In genomic region chr5:119322312-119322947, GRCh38 we compare ENCODE assay signal across 12 cellular contexts. TPM values are rescaled to one million over a fixed set of nuclear protein-coding genes. Genes with fewer than 3 reads are reported as not detected.
DNase-seq lines count a peak whose midpoint lies in the region; ATAC-seq and TF ChIP-seq lines count a peak whose summit lies in the region.
"Had no signal": no experiment of that assay in that cellular context is flagged by ENCODE, and none has a peak within 500 bp of the region (broad histone marks: within the 10 kb centered on the region; RNA-seq: fewer than 3 reads in every experiment).

No MANE protein-coding gene starts in this region.

- TF ChIP-seq CTCF in Caco-2 (IDR thresholded peaks at IDR 0.05; ENCODE audit: insufficient read depth in 1 of 2, low read depth in 1 of 2, low read length in 1 of 2, severe bottlenecking in 1 of 2, unreplicated experiment in 1 of 2) (no peak), Loucy (conservative IDR thresholded peaks at IDR 0.05; ENCODE audit: low read length) (no peak), mammary epithelial cell (conservative IDR thresholded peaks at IDR 0.05 in 1 of 2, IDR thresholded peaks at IDR 0.05 in 1 of 2; ENCODE audit: extremely low read depth in 1 of 2, insufficient read depth in 1 of 2, low read depth in 1 of 2, low read length in 2 of 2) (no peak), osteocyte (IDR thresholded peaks at IDR 0.05) (no peak)

- H3K4me2 ChIP-seq in Loucy (ENCODE audit: low read depth, low read length, poor library complexity, severe bottlenecking), result no peak overlapping the region
- H3K4me2 ChIP-seq in mammary epithelial cell (ENCODE audit: insufficient read depth, low read depth, low read length), result no peak overlapping the region

- H3K4me3 ChIP-seq in Caco-2 (ENCODE audit: low read depth, low read length), result no peak overlapping the region
- H3K4me3 ChIP-seq in Loucy (ENCODE audit: low read length, poor library complexity, severe bottlenecking), result no peak overlapping the region
- H3K4me3 ChIP-seq in mammary epithelial cell (replicated peaks in 1 of 3; ENCODE audit: insufficient read depth in 1 of 3, low read depth in 2 of 3, low read length in 3 of 3), result no peak overlapping the region

- peak overlapping the region; percentile 42 for H3K27ac Mint-ChIP-seq in Caco-2 (ENCODE audit: unreplicated experiment)
- H3K27ac Mint-ChIP-seq in osteocyte (ENCODE audit: unreplicated experiment), result peak overlapping the region; percentile 93

- H3K27ac ChIP-seq in mammary epithelial cell (ENCODE audit: insufficient read depth, low read depth, low read length), result peak overlapping the region; percentile 93

- H4K20me1 ChIP-seq in Loucy (ENCODE audit: insufficient read depth, low read length, poor library complexity, severe bottlenecking) (peaks cover 4% of the 10 kb centered on the region), mammary epithelial cell (ENCODE audit: insufficient read depth, low read length) (no peaks in the 10 kb centered on the region)

- H3K9ac ChIP-seq in Loucy (ENCODE audit: low read depth, low read length, poor library complexity, severe bottlenecking), result peak overlapping the region; percentile 22
- H3K9ac ChIP-seq in mammary epithelial cell (ENCODE audit: insufficient read depth, low read length), result no peak overlapping the region

- no TSS peak for BruUV-seq in Caco-2 (replicated peaks; lab: Mats Ljungman, UMichigan)
- BruUV-seq in mammary epithelial cell (replicated peaks; lab: Mats Ljungman, UMichigan), result no TSS peak

- no peaks in the 10 kb centered on the region for H3F3A ChIP-seq in Loucy (ENCODE audit: low read depth)

- H2AFZ ChIP-seq in Loucy (ENCODE audit: low read length) (no peak overlapping the region), mammary epithelial cell (ENCODE audit: low read depth, low read length) (peak overlapping the region; percentile 24)

- dilution Hi-C loops in mammary epithelial cell (cut with HindIII; ENCODE audit: low sequenced_read_pairs), result no loop called here

- H3K27me3 ChIP-seq in Caco-2 (replicated peaks; ENCODE audit: control insufficient read depth, insufficient read depth, low read length), result no peaks in the 10 kb centered on the region
- H3K27me3 ChIP-seq in Loucy (ENCODE audit: insufficient read depth, low read length, poor library complexity, severe bottlenecking), result no peaks in the 10 kb centered on the region
- H3K27me3 ChIP-seq in mammary epithelial cell (ENCODE audit: insufficient read depth, low read length), result no peaks in the 10 kb centered on the region

- peak in 1 of 2 experiments; percentile 19 for DNase-seq in Caco-2
- DNase-seq in mammary epithelial cell, result no peak
- no peak for DNase-seq in osteocyte (ENCODE audit: extremely low spot score, unreplicated experiment)
- no peak for DNase-seq in SHP77 (lab: John Stamatoyannopoulos, UW)
- DNase-seq in NCI-H510A treated with DMSO at 0.1 percent for 48 hours (lab: John Stamatoyannopoulos, UW), result no peak
- DNase-seq: activated effector memory CD4-positive, alpha-beta T cell treated with anti-CD3 and anti-CD28 coated beads, Interleukin-2, amount 50 U/mL, for 16 hours; NCI-H1694; SIG-M5; stimulated activated CD4-positive, alpha-beta T cell treated with anti-CD3 and anti-CD28 coated beads, Interleukin-2, amount 100 ng/mL, for 24 hours had no signal

- H3K36me3 Mint-ChIP-seq in Caco-2 (ENCODE audit: insufficient read depth, unreplicated experiment) (no peaks in the 10 kb centered on the region), osteocyte (ENCODE audit: unreplicated experiment) (no peaks in the 10 kb centered on the region)

- peaks cover 31% of the 10 kb centered on the region for H3K4me1 ChIP-seq in Caco-2
- H3K4me1 ChIP-seq in Loucy (ENCODE audit: insufficient read depth, low read length, poor library complexity, severe bottlenecking), result peaks cover 58% of the 10 kb centered on the region
- peaks cover 40% of the 10 kb centered on the region for H3K4me1 ChIP-seq in mammary epithelial cell (ENCODE audit: insufficient read depth, low read length)

- H3K9me3 ChIP-seq in Caco-2 (no peaks in the 10 kb centered on the region), Loucy (ENCODE audit: insufficient read depth, low read depth, low read length) (no peaks in the 10 kb centered on the region), mammary epithelial cell (replicated peaks; ENCODE audit: insufficient read depth, low read length) (no peaks in the 10 kb centered on the region)

- H3K4me1 Mint-ChIP-seq in Caco-2 (ENCODE audit: low read depth, unreplicated experiment), result peaks cover 30% of the 10 kb centered on the region
- H3K4me1 Mint-ChIP-seq in osteocyte (ENCODE audit: unreplicated experiment), result peaks cover 42% of the 10 kb centered on the region

- H3K4me3 Mint-ChIP-seq in Caco-2 (ENCODE audit: unreplicated experiment), result peak overlapping the region; percentile 18
- no peak overlapping the region for H3K4me3 Mint-ChIP-seq in osteocyte (ENCODE audit: unreplicated experiment)

- H3K36me3 ChIP-seq in Caco-2 (ENCODE audit: control insufficient read depth, insufficient read depth, low read length) (no peaks in the 10 kb centered on the region), Loucy (ENCODE audit: insufficient read depth, low read length) (no peaks in the 10 kb centered on the region), mammary epithelial cell (ENCODE audit: insufficient read depth, low read length) (no peaks in the 10 kb centered on the region)

- no peaks in the 10 kb centered on the region for H3K27me3 Mint-ChIP-seq in Caco-2 (ENCODE audit: insufficient read depth, unreplicated experiment)
- H3K27me3 Mint-ChIP-seq in osteocyte (ENCODE audit: unreplicated experiment), result no peaks in the 10 kb centered on the region

- 87% methylated on average over 6 of the region's 7 CpGs for WGBS in mammary epithelial cell (ENCODE audit: low coverage, missing lambda C conversion rate)

- CTCF ChIA-PET in Caco-2 (lab: Charles Lee), result no interaction called here
- CTCF ChIA-PET in mammary epithelial cell (lab: Charles Lee; ENCODE audit: low non-redundant PET), result no interaction called here

- intact Hi-C loops in Caco-2 (cut with micrococcal nuclease; ENCODE audit: unreplicated experiment), result no loop called here
- intact Hi-C loops in mammary epithelial cell (cut with micrococcal nuclease), result loop anchor here (2.0 kb wide), 2 partner anchors 38 to 54 kb away; no protein-coding TSS in a partner anchor

- POLR2A ChIA-PET in Caco-2 (lab: Charles Lee), result no interaction called here

- H3K79me2 ChIP-seq in Loucy (ENCODE audit: insufficient read depth, low read length) (peaks cover 89% of the 10 kb centered on the region), mammary epithelial cell (ENCODE audit: insufficient read depth, low read length) (peaks cover 36% of the 10 kb centered on the region)

- ATAC-seq in GM21423 (IDR thresholded peaks at IDR 0.05; ENCODE audit: unreplicated experiment) (no peak), GM18519 (IDR thresholded peaks at IDR 0.05; ENCODE audit: low FRiP score, unreplicated experiment) (no peak)

- no peaks in the 10 kb centered on the region for H3K9me2 ChIP-seq in Loucy (replicated peaks; ENCODE audit: low read depth, low read length)

- H3K9me3 Mint-ChIP-seq in Caco-2 (ENCODE audit: unreplicated experiment), result no peaks in the 10 kb centered on the region
- no peaks in the 10 kb centered on the region for H3K9me3 Mint-ChIP-seq in osteocyte (ENCODE audit: unreplicated experiment)

- in situ Hi-C loops in mammary epithelial cell (cut with MboI; ENCODE audit: low sequenced_read_pairs in 2 of 2), result no loop called here

RNA-seq across cellular contexts. Expression of gene TNFAIP8, which starts 33.4 kb away (rescaled TPM):
- total RNA-seq in Caco-2 (2022), result 7.4 and 8.8 TPM in 2 replicates
- 10 to 100 TPM; 11.3 to 15.9 TPM for total RNA-seq in mammary epithelial cell
- 15.4 TPM for polyA plus RNA-seq in mammary epithelial cell
- 7.1 TPM for polyA minus RNA-seq in mammary epithelial cell
- 13.3 and 14.0 TPM in 2 replicates for total RNA-seq in osteocyte
